Comparison of ENCODE assay signal across 11 cellular contexts in genomic region chr9:35069020-35069419, GRCh38. TPM values are rescaled to one million over a fixed set of nuclear protein-coding genes. Genes with fewer than 3 reads are reported as not detected.
DNase-seq lines count a peak whose midpoint lies in the region; ATAC-seq, FAIRE-seq and TF ChIP-seq lines count a peak whose summit lies in the region.
"Had no signal": no experiment of that assay in that cellular context is flagged by ENCODE, and none has a peak within 500 bp of the region (broad histone marks: within the 10 kb centered on the region; RNA-seq: fewer than 3 reads in every experiment).

No MANE protein-coding gene starts in this region.

- H2AK5ac ChIP-seq in H1 (ENCODE audit: low read depth, low read length), result no peak overlapping the region

- TF ChIP-seq CTCF in Loucy (conservative IDR thresholded peaks at IDR 0.05; ENCODE audit: low read length) (no peak), H1 (IDR thresholded peaks at IDR 0.05; ENCODE audit: control extremely low read depth in 1 of 3, insufficient read depth in 1 of 3, low read depth in 1 of 3, low read length in 3 of 3) (no peak), neural progenitor cell (IDR thresholded peaks at IDR 0.05) (no peak), transverse colon (IDR thresholded peaks at IDR 0.05) (no peak), foreskin fibroblast (IDR thresholded peaks at IDR 0.05; ENCODE audit: low read depth, low read length) (no peak)

- 81% methylated on average over 4 of the region's 4 CpGs; no CpG with 5 or more reads in 1 of the 2 experiments for WGBS in H1 (ENCODE audit: extremely low coverage in 1 of 2, insufficient coverage in 1 of 2, insufficient read length in 1 of 2, insufficient replicate concordance in 2 of 2, low coverage in 1 of 2, low lambda C conversion rate in 2 of 2, missing lambda C conversion rate in 1 of 2), 2 experiments
- WGBS in transverse colon (ENCODE audit: low coverage in 1 of 2), 2 donors, result 65 to 74% methylated on average over 4 of the region's 4 CpGs

- H2BK5ac ChIP-seq in H1 (ENCODE audit: low read depth, low read length), result no peak overlapping the region

- peak overlapping the region in 7 of 8 donors; percentile 35 to 76 (median 65) for H3K4me3 Mint-ChIP-seq in CD4-positive, alpha-beta memory T cell
- peak overlapping the region; percentile 64 for H3K4me3 Mint-ChIP-seq in neural progenitor cell

- no peak overlapping the region for H2BK12ac ChIP-seq in H1 (ENCODE audit: low read depth, low read length)

- TF ChIP-seq RAD21 in H1 (IDR thresholded peaks at IDR 0.05 in 1 of 2, conservative IDR thresholded peaks at IDR 0.05 in 1 of 2; ENCODE audit: low read depth in 2 of 2, low read length in 2 of 2), result no peak

- H2BK15ac ChIP-seq in H1 (ENCODE audit: low read length), result no peak overlapping the region

- in situ Hi-C loops in transverse colon (cut with MboI; ENCODE audit: low pct_ligation_motif_present in 1 of 4, low pct_unique_long_range_greater_than_20kb in 1 of 4, low sequenced_read_pairs in 3 of 4), result no loop called here

- no peaks in the 10 kb centered on the region for H3K27me3 ChIP-seq in CD4-positive, alpha-beta memory T cell (ENCODE audit: insufficient read depth, low read length)
- H3K27me3 ChIP-seq in Loucy (ENCODE audit: insufficient read depth, low read length, poor library complexity, severe bottlenecking), result no peaks in the 10 kb centered on the region
- no peaks in the 10 kb centered on the region for H3K27me3 ChIP-seq in H1 (replicated peaks in 1 of 4; ENCODE audit: control insufficient read depth in 3 of 4, extremely low read depth in 1 of 4, insufficient read depth in 3 of 4, low read length in 3 of 4)
- no peaks in the 10 kb centered on the region for H3K27me3 ChIP-seq in neural progenitor cell
- H3K27me3 ChIP-seq in transverse colon, result no peaks in the 10 kb centered on the region
- H3K27me3 ChIP-seq: vagina had no signal

- peaks cover 0 to 6% (median 0%) of the 10 kb centered on the region in 8 donors for H3K9me3 Mint-ChIP-seq in CD4-positive, alpha-beta memory T cell
- H3K9me3 Mint-ChIP-seq in neural progenitor cell, result no peaks in the 10 kb centered on the region

- no peak for ATAC-seq in HG02798 (IDR thresholded peaks at IDR 0.05; ENCODE audit: poor library complexity, unreplicated experiment)
- ATAC-seq: left colon had no signal

- H3K9me3 ChIP-seq in CD4-positive, alpha-beta memory T cell (ENCODE audit: control insufficient read depth in 1 of 2, low read length in 2 of 2), result no peaks in the 10 kb centered on the region
- no peaks in the 10 kb centered on the region for H3K9me3 ChIP-seq in Loucy (ENCODE audit: insufficient read depth, low read depth, low read length)
- H3K9me3 ChIP-seq in H1 (ENCODE audit: insufficient read depth in 2 of 2, low read depth in 1 of 2, low read length in 1 of 2), result no peaks in the 10 kb centered on the region
- H3K9me3 ChIP-seq in neural progenitor cell (ENCODE audit: low read depth), result no peaks in the 10 kb centered on the region
- no peaks in the 10 kb centered on the region for H3K9me3 ChIP-seq in transverse colon
- H3K9me3 ChIP-seq: vagina had no signal

- H3K23ac ChIP-seq in H1 (ENCODE audit: insufficient read length), result no peak overlapping the region

- TF ChIP-seq EP300 in H1 (IDR thresholded peaks at IDR 0.05; ENCODE audit: borderline replicate concordance in 1 of 2, low read depth in 2 of 2, low read length in 2 of 2), result no peak
- TF ChIP-seq EP300 in transverse colon (IDR thresholded peaks at IDR 0.05; ENCODE audit: low read depth), result no peak

- H3K14ac ChIP-seq in H1 (ENCODE audit: insufficient read length), result no peak overlapping the region

- H3K4me2 ChIP-seq in Loucy (ENCODE audit: low read depth, low read length, poor library complexity, severe bottlenecking) (peak overlapping the region; percentile 99), H1 (ENCODE audit: insufficient read depth in 1 of 2, low read depth in 2 of 2, low read length in 2 of 2) (no peak overlapping the region; a peak in 1 of 4 replicates), neural progenitor cell (peak overlapping the region; percentile 88)

- no peak overlapping the region for H4K91ac ChIP-seq in H1 (replicated peaks; ENCODE audit: insufficient read length, low read length)

- H3K79me2 ChIP-seq in Loucy (ENCODE audit: insufficient read depth, low read length) (peaks cover 62% of the 10 kb centered on the region), H1 (ENCODE audit: control insufficient read depth in 1 of 2, insufficient read depth in 2 of 2, low read length in 2 of 2) (peaks cover 38 to 53% of the 10 kb centered on the region in 2 experiments), neural progenitor cell (ENCODE audit: low read depth) (peaks cover 71% of the 10 kb centered on the region)

- no peak overlapping the region for H3K4me3 ChIP-seq in CD4-positive, alpha-beta memory T cell (ENCODE audit: low read length in 2 of 2)
- peak overlapping the region; percentile 95 for H3K4me3 ChIP-seq in Loucy (ENCODE audit: low read length, poor library complexity, severe bottlenecking)
- no peak overlapping the region for H3K4me3 ChIP-seq in H1 (ENCODE audit: extremely low read depth in 1 of 4, insufficient read depth in 2 of 4, low read depth in 3 of 4, low read length in 4 of 4)
- H3K4me3 ChIP-seq in neural progenitor cell, result no peak overlapping the region
- no peak overlapping the region for H3K4me3 ChIP-seq in transverse colon
- no peak overlapping the region for H3K4me3 ChIP-seq in foreskin fibroblast (ENCODE audit: low read depth in 1 of 2, low read length in 2 of 2)

- H3K4ac ChIP-seq in H1 (replicated peaks; ENCODE audit: insufficient read length, low read depth, low read length), result no peak overlapping the region

- CTCF ChIA-PET in CD4-positive, alpha-beta memory T cell (lab: Charles Lee; ENCODE audit: partially characterized antibody), result interaction anchor here (0.9 to 4.5 kb wide), 3 partner anchors 14 to 25 kb away, joined by 3 to 21 read pairs (median 8); no protein-coding TSS in a partner anchor
- CTCF ChIA-PET in H1 (lab: Charles Lee; ENCODE audit: partially characterized antibody), result interaction anchor here (1.3 to 9.4 kb wide), 5 partner anchors 12 to 169 kb away, joined by 3 to 50 read pairs (median 5); no protein-coding TSS in a partner anchor

- peaks cover 43 to 61% (median 53%) of the 10 kb centered on the region in 4 donors for H3K4me1 Mint-ChIP-seq in CD4-positive, alpha-beta memory T cell
- peaks cover 40% of the 10 kb centered on the region for H3K4me1 Mint-ChIP-seq in neural progenitor cell

- H4K20me1 ChIP-seq in Loucy (ENCODE audit: insufficient read depth, low read length, poor library complexity, severe bottlenecking), result peaks cover 68% of the 10 kb centered on the region
- H4K20me1 ChIP-seq in H1 (replicated peaks in 1 of 2; ENCODE audit: control insufficient read depth in 1 of 2, insufficient read depth in 2 of 2, low read length in 2 of 2), result peaks cover 22 to 41% of the 10 kb centered on the region in 2 experiments
- H4K20me1 ChIP-seq in neural progenitor cell (ENCODE audit: low read depth), result peaks cover 60% of the 10 kb centered on the region

- peak overlapping the region; percentile 19 for H3K27ac ChIP-seq in CD4-positive, alpha-beta memory T cell (ENCODE audit: low read depth, low read length)
- H3K27ac ChIP-seq in H1 (ENCODE audit: low read depth, low read length) (0 out of 2 replicates have a peak overlapping the region, but pooled peaks have one; percentile 1), neural progenitor cell (no peak overlapping the region), transverse colon (no peak overlapping the region)
- H3K27ac ChIP-seq: vagina had no signal

- H3K9ac ChIP-seq in Loucy (ENCODE audit: low read depth, low read length, poor library complexity, severe bottlenecking) (peak overlapping the region; percentile 10), H1 (replicated peaks in 1 of 4; ENCODE audit: extremely low read depth in 1 of 4, low read depth in 3 of 4, low read length in 3 of 4) (no peak overlapping the region), neural progenitor cell (no peak overlapping the region)

- peaks cover 3% of the 10 kb centered on the region; the same call in 1 of the 2 replicates for H3K23me2 ChIP-seq in H1 (ENCODE audit: low read depth, low read length)

- H3K4me1 ChIP-seq in CD4-positive, alpha-beta memory T cell (ENCODE audit: insufficient read depth, low read length), result peaks cover 52% of the 10 kb centered on the region
- H3K4me1 ChIP-seq in Loucy (ENCODE audit: insufficient read depth, low read length, poor library complexity, severe bottlenecking), result peaks cover 40% of the 10 kb centered on the region
- H3K4me1 ChIP-seq in H1 (replicated peaks in 1 of 4; ENCODE audit: control insufficient read depth in 3 of 4, insufficient read depth in 4 of 4, low read length in 3 of 4), result peaks cover 4 to 12% (median 7%) of the 10 kb centered on the region in 4 experiments
- H3K4me1 ChIP-seq in neural progenitor cell, result peaks cover 15% of the 10 kb centered on the region
- H3K4me1 ChIP-seq in transverse colon, result peaks cover 15 to 38% (median 26%) of the 10 kb centered on the region in 4 donors

- no peak overlapping the region for H3K18ac ChIP-seq in H1 (ENCODE audit: extremely low read depth, low read length)

- no peaks in the 10 kb centered on the region for H3K27me3 Mint-ChIP-seq in CD4-positive, alpha-beta memory T cell
- H3K27me3 Mint-ChIP-seq in neural progenitor cell (ENCODE audit: insufficient read depth, low read depth), result peaks cover 4% of the 10 kb centered on the region

- no peak overlapping the region for H2BK120ac ChIP-seq in H1 (replicated peaks; ENCODE audit: low read depth, low read length)

- peaks cover 40% of the 10 kb centered on the region for H3K36me3 ChIP-seq in CD4-positive, alpha-beta memory T cell (ENCODE audit: insufficient read depth, low read length)
- H3K36me3 ChIP-seq in Loucy (ENCODE audit: insufficient read depth, low read length) (peaks cover 45% of the 10 kb centered on the region), H1 (ENCODE audit: control insufficient read depth in 2 of 4, insufficient read depth in 4 of 4, low read length in 3 of 4) (peaks cover 27 to 51% (median 46%) of the 10 kb centered on the region in 4 experiments), neural progenitor cell (peaks cover 2% of the 10 kb centered on the region), transverse colon (peaks cover 0 to 41% (median 20%) of the 10 kb centered on the region in 4 donors)

- peaks cover 3% of the 10 kb centered on the region for H3K79me1 ChIP-seq in H1 (ENCODE audit: low read depth, low read length)

- no peak overlapping the region for H3K56ac ChIP-seq in H1 (replicated peaks; ENCODE audit: insufficient read length, low read depth, low read length)

- no peak overlapping the region for H2BK20ac ChIP-seq in H1 (ENCODE audit: low read length)

- POLR2A ChIA-PET in CD4-positive, alpha-beta memory T cell (lab: Charles Lee; ENCODE audit: partially characterized antibody), result interaction anchor here (6.8 kb wide), 1 partner anchor 12 kb away, joined by 69 read pairs; the partner anchor contains the start of gene FANCG
- POLR2A ChIA-PET in H1 (lab: Charles Lee; ENCODE audit: partially characterized antibody), result interaction anchor here (0.7 to 17.6 kb wide), 6 partner anchors 10 to 69 kb away, joined by 3 to 440 read pairs (median 27); partner anchors contain the start of genes FANCG, PIGO and STOML2

- intact Hi-C loops in CD4-positive, alpha-beta memory T cell (cut with micrococcal nuclease), result no loop called here
- intact Hi-C loops in transverse colon (cut with DNase I; ENCODE audit: low total_unique reads), result no loop called here

- H2AFZ ChIP-seq in Loucy (ENCODE audit: low read length) (no peak overlapping the region), H1 (ENCODE audit: low read length) (no peak overlapping the region), neural progenitor cell (replicated peaks) (no peak overlapping the region)

- H3K36me3 Mint-ChIP-seq in CD4-positive, alpha-beta memory T cell, result peaks cover 32 to 49% of the 10 kb centered on the region in 2 donors
- H3K36me3 Mint-ChIP-seq in neural progenitor cell, result peaks cover 50% of the 10 kb centered on the region

- no peaks in the 10 kb centered on the region for H3K9me2 ChIP-seq in Loucy (replicated peaks; ENCODE audit: low read depth, low read length)

- no peak for DNase-seq in CD4-positive, alpha-beta memory T cell
- DNase-seq in H1 (ENCODE audit: low read depth in 1 of 2, low spot score in 2 of 2), result no peak
- DNase-seq in neural progenitor cell (ENCODE audit: low spot score), result no peak
- DNase-seq in transverse colon, result no peak
- DNase-seq in foreskin fibroblast, result no peak
- DNase-seq: left colon, NCI-H1105 treated with DMSO at 0.1 percent for 48 hours had no signal

- peaks cover 10% of the 10 kb centered on the region for H3F3A ChIP-seq in Loucy (ENCODE audit: low read depth)
- H3F3A ChIP-seq in neural progenitor cell (ENCODE audit: low read depth), result peaks cover 27% of the 10 kb centered on the region

- no peak overlapping the region for H4K8ac ChIP-seq in H1 (ENCODE audit: extremely low read depth, insufficient read depth, low read length)

- FAIRE-seq in H1 (lab: Jason Lieb, UNC), result no peak
- FAIRE-seq: GM12891 had no signal

- TF ChIP-seq POLR2A in H1 (IDR thresholded peaks at IDR 0.05; ENCODE audit: control extremely low read depth in 1 of 2, low read depth in 2 of 2, low read length in 2 of 2) (no peak), transverse colon (IDR thresholded peaks at IDR 0.05) (no peak)

- H4K5ac ChIP-seq in H1 (ENCODE audit: insufficient read length, low read depth, low read length), result no peak overlapping the region

- peak overlapping the region in 6 of 7 donors; percentile 29 to 81 (median 54) for H3K27ac Mint-ChIP-seq in CD4-positive, alpha-beta memory T cell
- no peak overlapping the region for H3K27ac Mint-ChIP-seq in neural progenitor cell

RNA-seq across cellular contexts. Expression of gene VCP, which starts 3.4 kb away (rescaled TPM):
- total RNA-seq in CD4-positive, alpha-beta memory T cell, result 100 to 1,000 TPM; 156 to 157 TPM
- polyA plus RNA-seq in CD4-positive, alpha-beta memory T cell, result 100 to 1,000 TPM; 195 to 206 TPM
- 375 and 379 TPM in 2 replicates for total RNA-seq in H1 (2021; fragmentation: NEBNext Ultra II Directional; extraction: Animal tissue kit (Norgen Biotek cat#: 25700))
- polyA plus RNA-seq in H1 (2011; rRNA removed), result 159 and 173 TPM in 2 replicates
- polyA plus RNA-seq in H1 (2011; cell fraction: cytosol; rRNA removed), result 261 TPM
- polyA plus RNA-seq in H1 (2011; cell fraction: nucleus; rRNA removed), result 391 TPM
- polyA plus RNA-seq in H1 (2012, experiment 1 of 2), result 349 to 413 TPM (median 400 TPM) in 4 replicates
- 128 TPM for polyA plus RNA-seq in H1 (2012, experiment 2 of 2)
- polyA plus RNA-seq in H1 (2013, experiment 1 of 2), result 137 TPM
- 123 TPM for polyA plus RNA-seq in H1 (2013, experiment 2 of 2)
- polyA minus RNA-seq in H1 (2011; rRNA and poly(A)+ RNA removed), result 646 and 651 TPM in 2 replicates
- polyA minus RNA-seq in H1 (2011; cell fraction: cytosol; rRNA and poly(A)+ RNA removed), result 279 TPM
- 263 TPM for polyA minus RNA-seq in H1 (2011; cell fraction: nucleus; rRNA and poly(A)+ RNA removed)
- total RNA-seq in neural progenitor cell (ENCODE audit: low replicate concordance) (238 and 309 TPM in 2 replicates), transverse colon (100 to 1,000 TPM in 3 of 4 donors, 10 to 100 TPM in 1; 45.3 to 196 (median 124) TPM)

RNA-seq across cellular contexts. Expression of gene FANCG, which starts 10.7 kb away (rescaled TPM):
- total RNA-seq in CD4-positive, alpha-beta memory T cell, result 10 to 100 TPM; 24.0 to 27.9 TPM
- 10 to 100 TPM in 1 of 2 donors, 1 to 10 TPM in 1; 2.9 to 12.5 TPM for polyA plus RNA-seq in CD4-positive, alpha-beta memory T cell
- total RNA-seq in H1 (2021; fragmentation: NEBNext Ultra II Directional; extraction: Animal tissue kit (Norgen Biotek cat#: 25700)), result 86.7 and 87.1 TPM in 2 replicates
- 66.6 and 75.2 TPM in 2 replicates for polyA plus RNA-seq in H1 (2011; rRNA removed)
- 66.4 TPM for polyA plus RNA-seq in H1 (2011; cell fraction: cytosol; rRNA removed)
- polyA plus RNA-seq in H1 (2011; cell fraction: nucleus; rRNA removed), result 205 TPM
- polyA plus RNA-seq in H1 (2012, experiment 1 of 2), result 85.8 to 103 TPM (median 96.9 TPM) in 4 replicates
- polyA plus RNA-seq in H1 (2012, experiment 2 of 2), result 153 TPM
- 60.4 TPM for polyA plus RNA-seq in H1 (2013, experiment 1 of 2)
- 58.8 TPM for polyA plus RNA-seq in H1 (2013, experiment 2 of 2)
- 58.4 and 62.8 TPM in 2 replicates for polyA minus RNA-seq in H1 (2011; rRNA and poly(A)+ RNA removed)
- polyA minus RNA-seq in H1 (2011; cell fraction: cytosol; rRNA and poly(A)+ RNA removed), result 41.1 TPM
- 83.4 TPM for polyA minus RNA-seq in H1 (2011; cell fraction: nucleus; rRNA and poly(A)+ RNA removed)
- total RNA-seq in neural progenitor cell (ENCODE audit: low replicate concordance) (89.4 and 97.1 TPM in 2 replicates), transverse colon (10 to 100 TPM in 3 of 4 donors, 1 to 10 TPM in 1; 6.6 to 90.0 (median 51.6) TPM)

RNA-seq across cellular contexts. Expression of gene PIGO, which starts 27.4 kb away (rescaled TPM):
- total RNA-seq in CD4-positive, alpha-beta memory T cell, result 10 to 100 TPM; 23.4 to 29.7 TPM
- polyA plus RNA-seq in CD4-positive, alpha-beta memory T cell, result 10 to 100 TPM; 17.9 to 25.2 TPM
- 20.3 and 20.5 TPM in 2 replicates for total RNA-seq in H1 (2021; fragmentation: NEBNext Ultra II Directional; extraction: Animal tissue kit (Norgen Biotek cat#: 25700))
- 31.3 and 41.0 TPM in 2 replicates for polyA plus RNA-seq in H1 (2011; rRNA removed)
- 29.0 TPM for polyA plus RNA-seq in H1 (2011; cell fraction: cytosol; rRNA removed)
- 77.5 TPM for polyA plus RNA-seq in H1 (2011; cell fraction: nucleus; rRNA removed)
- polyA plus RNA-seq in H1 (2012, experiment 1 of 2), result 19.6 to 25.6 TPM (median 23.1 TPM) in 4 replicates
- polyA plus RNA-seq in H1 (2012, experiment 2 of 2), result 19.9 TPM
- polyA plus RNA-seq in H1 (2013, experiment 1 of 2), result 26.4 TPM
- 24.1 TPM for polyA plus RNA-seq in H1 (2013, experiment 2 of 2)
- 35.5 and 41.3 TPM in 2 replicates for polyA minus RNA-seq in H1 (2011; rRNA and poly(A)+ RNA removed)
- 11.7 TPM for polyA minus RNA-seq in H1 (2011; cell fraction: cytosol; rRNA and poly(A)+ RNA removed)
- 34.7 TPM for polyA minus RNA-seq in H1 (2011; cell fraction: nucleus; rRNA and poly(A)+ RNA removed)
- total RNA-seq in neural progenitor cell (ENCODE audit: low replicate concordance), result 12.3 and 21.6 TPM in 2 replicates
- 10 to 100 TPM; 19.1 to 50.1 (median 24.8) TPM for total RNA-seq in transverse colon

RNA-seq across cellular contexts. Expression of gene STOML2, which starts 33.9 kb away (rescaled TPM):
- 10 to 100 TPM; 42.9 to 45.3 TPM for total RNA-seq in CD4-positive, alpha-beta memory T cell
- polyA plus RNA-seq in CD4-positive, alpha-beta memory T cell, result 100 to 1,000 TPM in 1 of 2 donors, 10 to 100 TPM in 1; 92.4 to 140 TPM
- total RNA-seq in H1 (2021; fragmentation: NEBNext Ultra II Directional; extraction: Animal tissue kit (Norgen Biotek cat#: 25700)), result 203 and 208 TPM in 2 replicates
- 256 and 269 TPM in 2 replicates for polyA plus RNA-seq in H1 (2011; rRNA removed)
- polyA plus RNA-seq in H1 (2011; cell fraction: cytosol; rRNA removed), result 254 TPM
- polyA plus RNA-seq in H1 (2011; cell fraction: nucleus; rRNA removed), result 316 TPM
- 188 to 219 TPM (median 214 TPM) in 4 replicates for polyA plus RNA-seq in H1 (2012, experiment 1 of 2)
- polyA plus RNA-seq in H1 (2012, experiment 2 of 2), result 232 TPM
- 147 TPM for polyA plus RNA-seq in H1 (2013, experiment 1 of 2)
- 151 TPM for polyA plus RNA-seq in H1 (2013, experiment 2 of 2)
- polyA minus RNA-seq in H1 (2011; rRNA and poly(A)+ RNA removed), result 168 and 177 TPM in 2 replicates
- 55.6 TPM for polyA minus RNA-seq in H1 (2011; cell fraction: cytosol; rRNA and poly(A)+ RNA removed)
- 74.0 TPM for polyA minus RNA-seq in H1 (2011; cell fraction: nucleus; rRNA and poly(A)+ RNA removed)
- total RNA-seq in neural progenitor cell (ENCODE audit: low replicate concordance), result 114 and 130 TPM in 2 replicates
- total RNA-seq in transverse colon, result 10 to 100 TPM; 36.7 to 99.1 (median 70.9) TPM

RNA-seq across cellular contexts. Expression of gene ATOSB, which starts 46.6 kb away (rescaled TPM):
- total RNA-seq in CD4-positive, alpha-beta memory T cell, result 1 to 10 TPM; 8.6 to 9.1 TPM
- 10 to 100 TPM in 1 of 2 donors, 1 to 10 TPM in 1; 3.7 to 10.1 TPM for polyA plus RNA-seq in CD4-positive, alpha-beta memory T cell
- 6.4 and 6.9 TPM in 2 replicates for total RNA-seq in H1 (2021; fragmentation: NEBNext Ultra II Directional; extraction: Animal tissue kit (Norgen Biotek cat#: 25700))
- polyA plus RNA-seq in H1 (2011; rRNA removed), result 10.4 and 13.3 TPM in 2 replicates
- 9.4 TPM for polyA plus RNA-seq in H1 (2011; cell fraction: cytosol; rRNA removed)
- polyA plus RNA-seq in H1 (2011; cell fraction: nucleus; rRNA removed), result 16.3 TPM
- 5.9 to 7.2 TPM (median 6.5 TPM) in 4 replicates for polyA plus RNA-seq in H1 (2012, experiment 1 of 2)
- polyA plus RNA-seq in H1 (2012, experiment 2 of 2), result 6.7 TPM
- 6.5 TPM for polyA plus RNA-seq in H1 (2013, experiment 1 of 2)
- 6.5 TPM for polyA plus RNA-seq in H1 (2013, experiment 2 of 2)
- 4.0 and 5.6 TPM in 2 replicates for polyA minus RNA-seq in H1 (2011; rRNA and poly(A)+ RNA removed)
- polyA minus RNA-seq in H1 (2011; cell fraction: cytosol; rRNA and poly(A)+ RNA removed), result 2.3 TPM
- 4.2 TPM for polyA minus RNA-seq in H1 (2011; cell fraction: nucleus; rRNA and poly(A)+ RNA removed)
- total RNA-seq in neural progenitor cell (ENCODE audit: low replicate concordance) (8.5 and 19.8 TPM in 2 replicates), transverse colon (10 to 100 TPM; 23.9 to 30.0 (median 27.3) TPM)

Comparison
In these comparisons a context has a peak if more than half of its experiments do, and no peak if none do; other contexts are left out.
1. H3K27ac ChIP-seq: peak in CD4-positive, alpha-beta memory T cell (single experiment) and H1 (single experiment); none in neural progenitor cell (single experiment) and transverse colon (0 of 4).
2. H3K4me2 ChIP-seq: peak in Loucy (single experiment) and neural progenitor cell (single experiment); none in H1 (0 of 2).